ENCODE assay signal across 15 cellular contexts in genomic region chr3:46729038-46729437, GRCh38. TPM values are rescaled to one million over a fixed set of nuclear protein-coding genes. Genes with fewer than 3 reads are reported as not detected.
DNase-seq lines count a peak whose midpoint lies in the region; ATAC-seq and TF ChIP-seq lines count a peak whose summit lies in the region.
"Had no signal": no experiment of that assay in that cellular context is flagged by ENCODE, and none has a peak within 500 bp of the region (broad histone marks: within the 10 kb centered on the region; RNA-seq: fewer than 3 reads in every experiment).

No MANE protein-coding gene starts in this region.

- H3K27me3 Mint-ChIP-seq in endodermal cell (ENCODE audit: insufficient read depth) = no peaks in the 10 kb centered on the region

- no peaks in the 10 kb centered on the region for H3K79me2 ChIP-seq in trophoblast cell (ENCODE audit: control insufficient read depth, insufficient read depth, low read length, poor library complexity)

- H3K27ac ChIP-seq in endodermal cell (ENCODE audit: low read depth, low read length) (no peak overlapping the region), trophoblast cell (ENCODE audit: low read depth, low read length) (no peak overlapping the region), thyroid gland (no peak overlapping the region)

- H2BK120ac ChIP-seq in trophoblast cell (ENCODE audit: insufficient read depth, low read length, poor library complexity) = no peak overlapping the region

- TF ChIP-seq POLR2A in thyroid gland (IDR thresholded peaks at IDR 0.05) = no peak

- no peaks in the 10 kb centered on the region for H3K36me3 ChIP-seq in H7 (replicated peaks; ENCODE audit: control insufficient read depth, insufficient read depth, low read length)
- no peaks in the 10 kb centered on the region for H3K36me3 ChIP-seq in endodermal cell (ENCODE audit: control insufficient read depth, insufficient read depth, low read length)
- H3K36me3 ChIP-seq in trophoblast cell (ENCODE audit: control insufficient read depth in 1 of 2, insufficient read depth in 2 of 2, low read length in 2 of 2) = no peaks in the 10 kb centered on the region
- no peaks in the 10 kb centered on the region for H3K36me3 ChIP-seq in thyroid gland
- H3K36me3 ChIP-seq: BE2C had no signal

- peaks cover 5% of the 10 kb centered on the region for H3K4me1 Mint-ChIP-seq in endodermal cell
- H3K4me1 Mint-ChIP-seq: CD14-positive monocyte had no signal

- no peak overlapping the region for H4K91ac ChIP-seq in trophoblast cell (ENCODE audit: low read depth, low read length)

- no peaks in the 10 kb centered on the region for H3K4me1 ChIP-seq in endodermal cell (ENCODE audit: control insufficient read depth, insufficient read depth, low read length)
- H3K4me1 ChIP-seq in trophoblast cell (ENCODE audit: control insufficient read depth in 1 of 2, insufficient read depth in 2 of 2, low read length in 2 of 2) = no peaks in the 10 kb centered on the region
- no peaks in the 10 kb centered on the region for H3K4me1 ChIP-seq in thyroid gland
- H3K4me1 ChIP-seq: BE2C had no signal

- TF ChIP-seq CTCF in endodermal cell (conservative IDR thresholded peaks at IDR 0.05) (no peak), thyroid gland (IDR thresholded peaks at IDR 0.05) (no peak)

- H3K4me2 ChIP-seq in trophoblast cell (ENCODE audit: low read length) = no peak overlapping the region

- no peak overlapping the region for H3K4ac ChIP-seq in trophoblast cell (ENCODE audit: low read depth, low read length)

- H2BK12ac ChIP-seq in trophoblast cell (ENCODE audit: low read length) = no peak overlapping the region

- no peak overlapping the region for H3K18ac ChIP-seq in trophoblast cell (ENCODE audit: low read length)

- no peak overlapping the region for H4K12ac ChIP-seq in trophoblast cell (ENCODE audit: low read depth, low read length)

- H2AFZ ChIP-seq in trophoblast cell (ENCODE audit: insufficient read depth, low read length, poor library complexity) = no peak overlapping the region

- H3K27ac Mint-ChIP-seq in endodermal cell = no peak overlapping the region
- H3K27ac Mint-ChIP-seq: CD8-positive, alpha-beta T cell had no signal

- no peak overlapping the region for H3K9ac ChIP-seq in endodermal cell (ENCODE audit: extremely low read depth, low read length, poor library complexity, severe bottlenecking)
- no peak overlapping the region for H3K9ac ChIP-seq in trophoblast cell (ENCODE audit: low read length)

- H3K14ac ChIP-seq in trophoblast cell (ENCODE audit: low read length) = peak overlapping the region; percentile 51

- DNase-seq in D341Med (ENCODE audit: low spot score) (peak; percentile 11), H7 (peak; percentile 54), endodermal cell (peak; percentile 22), trophoblast cell (no peak), AG08396 (ENCODE audit: low spot score) (no peak), thyroid gland (no peak)
- DNase-seq: BE2C, COR-L47, DND-41, GDM1 had no signal

- no peaks in the 10 kb centered on the region for H3K9me3 Mint-ChIP-seq in endodermal cell
- H3K9me3 Mint-ChIP-seq: CD14-positive monocyte; CD8-positive, alpha-beta T cell had no signal

- H2AK5ac ChIP-seq in trophoblast cell (ENCODE audit: low read length) = peak overlapping the region; percentile 14

- no peak for ATAC-seq in HG03342 (IDR thresholded peaks at IDR 0.05; ENCODE audit: unreplicated experiment)
- ATAC-seq: CD8-positive, alpha-beta T cell; HepG2 had no signal

- intact Hi-C loops in thyroid gland (cut with DNase I) = no loop called here

- H3K79me1 ChIP-seq in trophoblast cell (ENCODE audit: low read length) = no peaks in the 10 kb centered on the region

- peak overlapping the region; percentile 10 for H4K8ac ChIP-seq in trophoblast cell (ENCODE audit: low read depth, low read length)

- no peak overlapping the region for H3K4me3 Mint-ChIP-seq in endodermal cell
- H3K4me3 Mint-ChIP-seq: CD14-positive monocyte; CD8-positive, alpha-beta T cell had no signal

- H3K9me3 ChIP-seq in endodermal cell (ENCODE audit: control insufficient read depth, low read length) (no peaks in the 10 kb centered on the region), trophoblast cell (ENCODE audit: insufficient read depth, low read depth, low read length) (no peaks in the 10 kb centered on the region), thyroid gland (no peaks in the 10 kb centered on the region)
- H3K9me3 ChIP-seq: BE2C had no signal

- H3K4me3 ChIP-seq in H7 (ENCODE audit: insufficient read depth, low read depth, low read length) (no peak overlapping the region), endodermal cell (ENCODE audit: low read length) (no peak overlapping the region), trophoblast cell (ENCODE audit: low read depth, low read length) (no peak overlapping the region), thyroid gland (replicated peaks in 1 of 3) (no peak overlapping the region)

- H3K27me3 ChIP-seq in H7 (ENCODE audit: control insufficient read depth, insufficient read depth, low read length) (no peaks in the 10 kb centered on the region), endodermal cell (ENCODE audit: control insufficient read depth, insufficient read depth, low read length, poor library complexity, severe bottlenecking) (no peaks in the 10 kb centered on the region), trophoblast cell (ENCODE audit: insufficient read depth, low read length) (no peaks in the 10 kb centered on the region), thyroid gland (no peaks in the 10 kb centered on the region)
- H3K27me3 ChIP-seq: BE2C had no signal

- no peak overlapping the region for H2BK5ac ChIP-seq in trophoblast cell (ENCODE audit: low read depth, low read length, poor library complexity)

- H3K23ac ChIP-seq in trophoblast cell (ENCODE audit: low read length) = no peak overlapping the region

- 81% methylated on average over 4 of the region's 4 CpGs; no CpG with 5 or more reads in 1 of the 2 experiments for WGBS in endodermal cell (ENCODE audit: insufficient coverage in 1 of 2, insufficient read length in 1 of 2), 2 experiments
- WGBS in trophoblast cell (ENCODE audit: extremely low coverage, insufficient coverage, insufficient read length) = no CpG with 5 or more reads among the region's 4 CpGs
- 82 to 92% methylated on average over 4 of the region's 4 CpGs for WGBS in thyroid gland, 2 donors

- no peaks in the 10 kb centered on the region for H3K36me3 Mint-ChIP-seq in endodermal cell (ENCODE audit: low read depth)
- H3K36me3 Mint-ChIP-seq: CD14-positive monocyte; CD8-positive, alpha-beta T cell had no signal

RNA-seq across cellular contexts. Expression of gene PRSS50, which starts 11.4 kb away (rescaled TPM):
- 0.07 and 0.92 TPM in 2 replicates for total RNA-seq in H7 (2014; rRNA removed; shearing (Covaris generic))
- total RNA-seq in endodermal cell (1 to 10 TPM; 1.2 to 4.4 TPM), thyroid gland (1 to 10 TPM; 1.7 to 6.0 (median 3.6) TPM)
- 0.43 TPM for polyA plus RNA-seq in endodermal cell (2013, experiment 1 of 2)
- polyA plus RNA-seq in endodermal cell (2013, experiment 2 of 2) = 0.62 TPM
- 0.07 and 0.16 TPM in 2 replicates for polyA plus RNA-seq in trophoblast cell (2013)
- total RNA-seq: CD8-positive, alpha-beta T cell; H4; HepG2 had no signal
- polyA plus RNA-seq: CD14-positive monocyte, HepG2 had no signal

RNA-seq across cellular contexts. Expression of gene TMIE, which starts 27.8 kb away (rescaled TPM):
- total RNA-seq in H7 (2014; rRNA removed; shearing (Covaris generic)) = 0.22 and 0.59 TPM in 2 replicates
- total RNA-seq in endodermal cell (1 to 10 TPM; 1.0 to 1.1 TPM), thyroid gland (1 to 10 TPM in 2 of 4 donors, under 1 TPM in 1, not detected in 1; 0.83 to 1.3 (median 1.1) TPM)
- polyA plus RNA-seq in endodermal cell (2013, experiment 1 of 2) = 0.21 TPM
- polyA plus RNA-seq in endodermal cell (2013, experiment 2 of 2) = 0.21 TPM
- 0.07 TPM in 2 replicates for polyA plus RNA-seq in trophoblast cell (2013)
- total RNA-seq: H4, HepG2 had no signal
- polyA plus RNA-seq: CD14-positive monocyte, HepG2 had no signal

RNA-seq across cellular contexts. Expression of gene ALS2CL, which starts 35.6 kb away (rescaled TPM):
- 4.9 and 10.1 TPM in 2 replicates for total RNA-seq in H7 (2014; rRNA removed; shearing (Covaris generic))
- 10 to 100 TPM in 1 of 2 donors, 1 to 10 TPM in 1; 8.9 to 20.8 TPM for total RNA-seq in endodermal cell
- polyA plus RNA-seq in endodermal cell (2013, experiment 1 of 2) = 2.4 TPM
- 1.6 TPM for polyA plus RNA-seq in endodermal cell (2013, experiment 2 of 2)
- 11.3 and 13.5 TPM in 2 replicates for polyA plus RNA-seq in trophoblast cell (2013)
- total RNA-seq in thyroid gland = 10 to 100 TPM; 55.8 to 68.5 (median 63.7) TPM
- total RNA-seq: HepG2 had no signal
- polyA plus RNA-seq: HepG2 had no signal

Comparison
In these comparisons a context has a peak if more than half of its experiments do, and no peak if none do; other contexts are left out.
1. DNase-seq: peak in D341Med (single experiment), H7 (single experiment) and endodermal cell (single experiment); none in trophoblast cell (0 of 2), AG08396 (single experiment) and thyroid gland (0 of 2).